In genomic region chr2:120905824-120906571, GRCh38 we compare ENCODE assay signal across 18 cellular contexts.
"Had no signal": no experiment of that assay in that cellular context is flagged by ENCODE, and none has a peak within 500 bp of the region (broad histone marks: within the 10 kb centered on the region; RNA-seq: fewer than 3 reads in every experiment).

No MANE protein-coding gene starts in this region.

- H3K27me3 ChIP-seq: colonic mucosa, hepatocyte, right lobe of liver, testis, transverse colon had no signal

- DNase-seq: colonic mucosa; dorsolateral prefrontal cortex; effector CD8-positive, alpha-beta T cell; foreskin melanocyte; head of caudate nucleus; kidney glomerular epithelial cell; mucosa of descending colon; natural killer cell; psoas muscle; retina; stimulated activated CD4-positive, alpha-beta T cell treated with anti-CD3 and anti-CD28 coated beads, Interleukin-4, amount 100 ng/mL, for 1 hour; stimulated activated CD8-positive, alpha-beta memory T cell treated with anti-CD3 and anti-CD28 coated beads, Interleukin-4, amount 100 ng/mL, for 48 hours; testis; transverse colon had no signal

- H3K9me3 Mint-ChIP-seq: natural killer cell; stimulated activated effector memory CD8-positive, alpha-beta T cell treated with anti-CD3 and anti-CD28 coated beads, Interleukin-12 subunit alpha, Interleukin-12 subunit beta, amount 100 ng/mL, for 72 hours; stimulated activated naive CD8-positive, alpha-beta T cell treated with anti-CD3 and anti-CD28 coated beads, Interleukin-15, Interleukin-2, amounts not matched to agents 100 ng/mL and 50 ng/mL, for 24 hours had no signal

- H3K4me3 ChIP-seq: colonic mucosa, dorsolateral prefrontal cortex, hepatocyte, mucosa of descending colon, psoas muscle, right lobe of liver, testis, transverse colon had no signal

- H3K27ac Mint-ChIP-seq: natural killer cell; stimulated activated effector memory CD8-positive, alpha-beta T cell treated with anti-CD3 and anti-CD28 coated beads, Interleukin-12 subunit alpha, Interleukin-12 subunit beta, amount 100 ng/mL, for 72 hours; stimulated activated naive CD8-positive, alpha-beta T cell treated with anti-CD3 and anti-CD28 coated beads, Interleukin-15, Interleukin-2, amounts not matched to agents 100 ng/mL and 50 ng/mL, for 24 hours had no signal

- H3K36me3 ChIP-seq: colonic mucosa, right lobe of liver, transverse colon had no signal

- H3K4me3 Mint-ChIP-seq: natural killer cell; stimulated activated effector memory CD8-positive, alpha-beta T cell treated with anti-CD3 and anti-CD28 coated beads, Interleukin-12 subunit alpha, Interleukin-12 subunit beta, amount 100 ng/mL, for 72 hours; stimulated activated naive CD8-positive, alpha-beta T cell treated with anti-CD3 and anti-CD28 coated beads, Interleukin-15, Interleukin-2, amounts not matched to agents 100 ng/mL and 50 ng/mL, for 24 hours had no signal

- H3K4me1 Mint-ChIP-seq: natural killer cell; stimulated activated effector memory CD8-positive, alpha-beta T cell treated with anti-CD3 and anti-CD28 coated beads, Interleukin-12 subunit alpha, Interleukin-12 subunit beta, amount 100 ng/mL, for 72 hours had no signal

- H3K27ac ChIP-seq: colonic mucosa, dorsolateral prefrontal cortex, psoas muscle, right lobe of liver, testis, transverse colon had no signal

- ATAC-seq: mucosa of descending colon, natural killer cell, right lobe of liver had no signal

- H3K27me3 Mint-ChIP-seq: stimulated activated naive CD8-positive, alpha-beta T cell treated with anti-CD3 and anti-CD28 coated beads, Interleukin-15, Interleukin-2, amounts not matched to agents 100 ng/mL and 50 ng/mL, for 24 hours had no signal

- H3K4me1 ChIP-seq: colonic mucosa, psoas muscle, right lobe of liver had no signal

- H3K9me3 ChIP-seq: colonic mucosa, mucosa of descending colon, psoas muscle, right lobe of liver, testis, transverse colon had no signal

- H3K36me3 Mint-ChIP-seq: natural killer cell; stimulated activated effector memory CD8-positive, alpha-beta T cell treated with anti-CD3 and anti-CD28 coated beads, Interleukin-12 subunit alpha, Interleukin-12 subunit beta, amount 100 ng/mL, for 72 hours had no signal
